Comparison of ENCODE assay signal across 1 cellular context in the genomic region with DNA sequence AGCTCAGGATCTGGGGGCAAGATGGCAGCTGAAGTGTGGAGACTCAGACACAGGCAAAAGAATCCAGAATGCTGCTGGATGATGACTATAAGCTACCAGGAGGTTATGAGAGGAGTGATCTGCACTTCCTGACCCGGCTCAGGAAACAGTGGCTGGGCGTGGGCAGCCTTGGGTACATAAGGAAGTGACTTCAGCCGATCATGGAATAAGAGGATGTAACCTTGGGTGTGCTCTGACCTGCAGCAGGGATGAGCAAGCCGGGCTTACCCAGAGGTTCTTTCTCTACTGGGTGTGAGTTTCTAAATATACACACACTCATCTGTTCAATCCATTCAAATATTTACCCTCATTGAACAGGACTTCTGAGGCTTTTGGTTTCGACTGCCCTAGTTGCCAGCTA.
TF ChIP-seq lines count a peak whose summit lies in the region.

No MANE protein-coding gene starts in this region.

TF ChIP-seq in HepG2, 621 proteins besides CTCF, POLR2A, EP300 and RAD21 (continued from another document and continues in another):
- TF ChIP-seq NRL (CRISPR knock-in tag; IDR thresholded peaks at IDR 0.05; ENCODE audit: borderline replicate concordance) (no peak), ZNF746 (CRISPR knock-in tag; IDR thresholded peaks at IDR 0.05) (no peak), ZNF12 (CRISPR knock-in tag; IDR thresholded peaks at IDR 0.05) (peak; percentile 80), ZFP36L1 (CRISPR knock-in tag; IDR thresholded peaks at IDR 0.05) (no peak), SOX6 (IDR thresholded peaks at IDR 0.05) (no peak), SOX6 (CRISPR knock-in tag; IDR thresholded peaks at IDR 0.05) (no peak), CHCHD3 (CRISPR knock-in tag; IDR thresholded peaks at IDR 0.05) (no peak), ELF3 (CRISPR knock-in tag; IDR thresholded peaks at IDR 0.05) (peak; percentile 91), RAD51 (IDR thresholded peaks at IDR 0.05; ENCODE audit: borderline replicate concordance) (no peak), GPN1 (CRISPR knock-in tag; IDR thresholded peaks at IDR 0.05; ENCODE audit: borderline replicate concordance) (no peak), LCORL (IDR thresholded peaks at IDR 0.05) (no peak), LCORL (CRISPR knock-in tag; IDR thresholded peaks at IDR 0.05) (no peak), ERF (CRISPR knock-in tag; IDR thresholded peaks at IDR 0.05) (no peak), ZNF652 (CRISPR knock-in tag; IDR thresholded peaks at IDR 0.05; ENCODE audit: borderline replicate concordance, low read depth) (no peak), ZNF253 (CRISPR knock-in tag; IDR thresholded peaks at IDR 0.05; ENCODE audit: borderline replicate concordance) (no peak), RFXANK (CRISPR knock-in tag; IDR thresholded peaks at IDR 0.05) (no peak), JUND (CRISPR knock-in tag; IDR thresholded peaks at IDR 0.05) (no peak), ZNF382 (CRISPR knock-in tag; IDR thresholded peaks at IDR 0.05; ENCODE audit: borderline replicate concordance) (no peak), DPF2 (CRISPR knock-in tag; IDR thresholded peaks at IDR 0.05; ENCODE audit: borderline replicate concordance, low read depth) (no peak), ZNF256 (CRISPR knock-in tag; conservative IDR thresholded peaks at IDR 0.05) (no peak), TOE1 (CRISPR knock-in tag; IDR thresholded peaks at IDR 0.05) (no peak), ZNF792 (CRISPR knock-in tag; IDR thresholded peaks at IDR 0.05) (peak; percentile 61; the same call in 1 of the 2 replicates), NR2F2 (IDR thresholded peaks at IDR 0.05; ENCODE audit: borderline replicate concordance, low read depth) (no peak), ZSCAN25 (CRISPR knock-in tag; IDR thresholded peaks at IDR 0.05) (no peak), POLR2AphosphoS2 (IDR thresholded peaks at IDR 0.05; ENCODE audit: low read depth, low read length) (no peak), KMT2A (CRISPR knock-in tag; IDR thresholded peaks at IDR 0.05) (no peak), ZNF839 (CRISPR knock-in tag; IDR thresholded peaks at IDR 0.05; ENCODE audit: borderline replicate concordance) (no peak), ZNF33B (CRISPR knock-in tag; IDR thresholded peaks at IDR 0.05) (no peak), FOXA1 (IDR thresholded peaks at IDR 0.05) (no peak), FOXA1 (CRISPR knock-in tag; IDR thresholded peaks at IDR 0.05) (peak; percentile 77), HOXA7 (CRISPR knock-in tag; IDR thresholded peaks at IDR 0.05) (no peak), KLF9 (CRISPR knock-in tag; IDR thresholded peaks at IDR 0.05; ENCODE audit: low read depth) (no peak), ZFYVE20 (CRISPR knock-in tag; IDR thresholded peaks at IDR 0.05; ENCODE audit: borderline replicate concordance, low read depth) (no peak), GABPA (IDR thresholded peaks at IDR 0.05; ENCODE audit: low read depth, low read length) (no peak), GABPA (CRISPR knock-in tag; IDR thresholded peaks at IDR 0.05; ENCODE audit: low read depth) (peak; percentile 75), RORA (CRISPR knock-in tag; IDR thresholded peaks at IDR 0.05) (no peak), FOXK1 (CRISPR knock-in tag; IDR thresholded peaks at IDR 0.05; ENCODE audit: borderline replicate concordance, low read depth) (no peak), TEAD3 (CRISPR knock-in tag; optimal IDR thresholded peaks at IDR 0.05; ENCODE audit: borderline replicate concordance) (no peak), SIN3A (IDR thresholded peaks at IDR 0.05; ENCODE audit: borderline replicate concordance, low read depth, low read length) (no peak), PHF21A (CRISPR knock-in tag; IDR thresholded peaks at IDR 0.05) (peak; percentile 40; the same call in 1 of the 2 replicates), ZNF7 (CRISPR knock-in tag; IDR thresholded peaks at IDR 0.05) (no peak)
- TF ChIP-seq, protein P1, sequence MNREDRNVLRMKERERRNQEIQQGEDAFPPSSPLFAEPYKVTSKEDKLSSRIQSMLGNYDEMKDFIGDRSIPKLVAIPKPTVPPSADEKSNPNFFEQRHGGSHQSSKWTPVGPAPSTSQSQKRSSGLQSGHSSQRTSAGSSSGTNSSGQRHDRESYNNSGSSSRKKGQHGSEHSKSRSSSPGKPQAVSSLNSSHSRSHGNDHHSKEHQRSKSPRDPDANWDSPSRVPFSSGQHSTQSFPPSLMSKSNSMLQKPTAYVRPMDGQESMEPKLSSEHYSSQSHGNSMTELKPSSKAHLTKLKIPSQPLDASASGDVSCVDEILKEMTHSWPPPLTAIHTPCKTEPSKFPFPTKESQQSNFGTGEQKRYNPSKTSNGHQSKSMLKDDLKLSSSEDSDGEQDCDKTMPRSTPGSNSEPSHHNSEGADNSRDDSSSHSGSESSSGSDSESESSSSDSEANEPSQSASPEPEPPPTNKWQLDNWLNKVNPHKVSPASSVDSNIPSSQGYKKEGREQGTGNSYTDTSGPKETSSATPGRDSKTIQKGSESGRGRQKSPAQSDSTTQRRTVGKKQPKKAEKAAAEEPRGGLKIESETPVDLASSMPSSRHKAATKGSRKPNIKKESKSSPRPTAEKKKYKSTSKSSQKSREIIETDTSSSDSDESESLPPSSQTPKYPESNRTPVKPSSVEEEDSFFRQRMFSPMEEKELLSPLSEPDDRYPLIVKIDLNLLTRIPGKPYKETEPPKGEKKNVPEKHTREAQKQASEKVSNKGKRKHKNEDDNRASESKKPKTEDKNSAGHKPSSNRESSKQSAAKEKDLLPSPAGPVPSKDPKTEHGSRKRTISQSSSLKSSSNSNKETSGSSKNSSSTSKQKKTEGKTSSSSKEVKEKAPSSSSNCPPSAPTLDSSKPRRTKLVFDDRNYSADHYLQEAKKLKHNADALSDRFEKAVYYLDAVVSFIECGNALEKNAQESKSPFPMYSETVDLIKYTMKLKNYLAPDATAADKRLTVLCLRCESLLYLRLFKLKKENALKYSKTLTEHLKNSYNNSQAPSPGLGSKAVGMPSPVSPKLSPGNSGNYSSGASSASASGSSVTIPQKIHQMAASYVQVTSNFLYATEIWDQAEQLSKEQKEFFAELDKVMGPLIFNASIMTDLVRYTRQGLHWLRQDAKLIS (CRISPR knock-in tag; IDR thresholded peaks at IDR 0.05) = no peak
- TF ChIP-seq, protein P2, sequence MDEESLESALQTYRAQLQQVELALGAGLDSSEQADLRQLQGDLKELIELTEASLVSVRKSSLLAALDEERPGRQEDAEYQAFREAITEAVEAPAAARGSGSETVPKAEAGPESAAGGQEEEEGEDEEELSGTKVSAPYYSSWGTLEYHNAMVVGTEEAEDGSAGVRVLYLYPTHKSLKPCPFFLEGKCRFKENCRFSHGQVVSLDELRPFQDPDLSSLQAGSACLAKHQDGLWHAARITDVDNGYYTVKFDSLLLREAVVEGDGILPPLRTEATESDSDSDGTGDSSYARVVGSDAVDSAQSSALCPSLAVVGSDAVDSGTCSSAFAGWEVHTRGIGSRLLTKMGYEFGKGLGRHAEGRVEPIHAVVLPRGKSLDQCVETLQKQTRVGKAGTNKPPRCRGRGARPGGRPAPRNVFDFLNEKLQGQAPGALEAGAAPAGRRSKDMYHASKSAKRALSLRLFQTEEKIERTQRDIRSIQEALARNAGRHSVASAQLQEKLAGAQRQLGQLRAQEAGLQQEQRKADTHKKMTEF (CRISPR knock-in tag; IDR thresholded peaks at IDR 0.05) = 0 out of 2 replicates have a peak, but pooled peaks have one; percentile 24
- TF ChIP-seq, protein P3, sequence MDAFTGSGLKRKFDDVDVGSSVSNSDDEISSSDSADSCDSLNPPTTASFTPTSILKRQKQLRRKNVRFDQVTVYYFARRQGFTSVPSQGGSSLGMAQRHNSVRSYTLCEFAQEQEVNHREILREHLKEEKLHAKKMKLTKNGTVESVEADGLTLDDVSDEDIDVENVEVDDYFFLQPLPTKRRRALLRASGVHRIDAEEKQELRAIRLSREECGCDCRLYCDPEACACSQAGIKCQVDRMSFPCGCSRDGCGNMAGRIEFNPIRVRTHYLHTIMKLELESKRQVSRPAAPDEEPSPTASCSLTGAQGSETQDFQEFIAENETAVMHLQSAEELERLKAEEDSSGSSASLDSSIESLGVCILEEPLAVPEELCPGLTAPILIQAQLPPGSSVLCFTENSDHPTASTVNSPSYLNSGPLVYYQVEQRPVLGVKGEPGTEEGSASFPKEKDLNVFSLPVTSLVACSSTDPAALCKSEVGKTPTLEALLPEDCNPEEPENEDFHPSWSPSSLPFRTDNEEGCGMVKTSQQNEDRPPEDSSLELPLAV (CRISPR knock-in tag; conservative IDR thresholded peaks at IDR 0.05; ENCODE audit: low read depth) = no peak
- TF ChIP-seq, protein P4, sequence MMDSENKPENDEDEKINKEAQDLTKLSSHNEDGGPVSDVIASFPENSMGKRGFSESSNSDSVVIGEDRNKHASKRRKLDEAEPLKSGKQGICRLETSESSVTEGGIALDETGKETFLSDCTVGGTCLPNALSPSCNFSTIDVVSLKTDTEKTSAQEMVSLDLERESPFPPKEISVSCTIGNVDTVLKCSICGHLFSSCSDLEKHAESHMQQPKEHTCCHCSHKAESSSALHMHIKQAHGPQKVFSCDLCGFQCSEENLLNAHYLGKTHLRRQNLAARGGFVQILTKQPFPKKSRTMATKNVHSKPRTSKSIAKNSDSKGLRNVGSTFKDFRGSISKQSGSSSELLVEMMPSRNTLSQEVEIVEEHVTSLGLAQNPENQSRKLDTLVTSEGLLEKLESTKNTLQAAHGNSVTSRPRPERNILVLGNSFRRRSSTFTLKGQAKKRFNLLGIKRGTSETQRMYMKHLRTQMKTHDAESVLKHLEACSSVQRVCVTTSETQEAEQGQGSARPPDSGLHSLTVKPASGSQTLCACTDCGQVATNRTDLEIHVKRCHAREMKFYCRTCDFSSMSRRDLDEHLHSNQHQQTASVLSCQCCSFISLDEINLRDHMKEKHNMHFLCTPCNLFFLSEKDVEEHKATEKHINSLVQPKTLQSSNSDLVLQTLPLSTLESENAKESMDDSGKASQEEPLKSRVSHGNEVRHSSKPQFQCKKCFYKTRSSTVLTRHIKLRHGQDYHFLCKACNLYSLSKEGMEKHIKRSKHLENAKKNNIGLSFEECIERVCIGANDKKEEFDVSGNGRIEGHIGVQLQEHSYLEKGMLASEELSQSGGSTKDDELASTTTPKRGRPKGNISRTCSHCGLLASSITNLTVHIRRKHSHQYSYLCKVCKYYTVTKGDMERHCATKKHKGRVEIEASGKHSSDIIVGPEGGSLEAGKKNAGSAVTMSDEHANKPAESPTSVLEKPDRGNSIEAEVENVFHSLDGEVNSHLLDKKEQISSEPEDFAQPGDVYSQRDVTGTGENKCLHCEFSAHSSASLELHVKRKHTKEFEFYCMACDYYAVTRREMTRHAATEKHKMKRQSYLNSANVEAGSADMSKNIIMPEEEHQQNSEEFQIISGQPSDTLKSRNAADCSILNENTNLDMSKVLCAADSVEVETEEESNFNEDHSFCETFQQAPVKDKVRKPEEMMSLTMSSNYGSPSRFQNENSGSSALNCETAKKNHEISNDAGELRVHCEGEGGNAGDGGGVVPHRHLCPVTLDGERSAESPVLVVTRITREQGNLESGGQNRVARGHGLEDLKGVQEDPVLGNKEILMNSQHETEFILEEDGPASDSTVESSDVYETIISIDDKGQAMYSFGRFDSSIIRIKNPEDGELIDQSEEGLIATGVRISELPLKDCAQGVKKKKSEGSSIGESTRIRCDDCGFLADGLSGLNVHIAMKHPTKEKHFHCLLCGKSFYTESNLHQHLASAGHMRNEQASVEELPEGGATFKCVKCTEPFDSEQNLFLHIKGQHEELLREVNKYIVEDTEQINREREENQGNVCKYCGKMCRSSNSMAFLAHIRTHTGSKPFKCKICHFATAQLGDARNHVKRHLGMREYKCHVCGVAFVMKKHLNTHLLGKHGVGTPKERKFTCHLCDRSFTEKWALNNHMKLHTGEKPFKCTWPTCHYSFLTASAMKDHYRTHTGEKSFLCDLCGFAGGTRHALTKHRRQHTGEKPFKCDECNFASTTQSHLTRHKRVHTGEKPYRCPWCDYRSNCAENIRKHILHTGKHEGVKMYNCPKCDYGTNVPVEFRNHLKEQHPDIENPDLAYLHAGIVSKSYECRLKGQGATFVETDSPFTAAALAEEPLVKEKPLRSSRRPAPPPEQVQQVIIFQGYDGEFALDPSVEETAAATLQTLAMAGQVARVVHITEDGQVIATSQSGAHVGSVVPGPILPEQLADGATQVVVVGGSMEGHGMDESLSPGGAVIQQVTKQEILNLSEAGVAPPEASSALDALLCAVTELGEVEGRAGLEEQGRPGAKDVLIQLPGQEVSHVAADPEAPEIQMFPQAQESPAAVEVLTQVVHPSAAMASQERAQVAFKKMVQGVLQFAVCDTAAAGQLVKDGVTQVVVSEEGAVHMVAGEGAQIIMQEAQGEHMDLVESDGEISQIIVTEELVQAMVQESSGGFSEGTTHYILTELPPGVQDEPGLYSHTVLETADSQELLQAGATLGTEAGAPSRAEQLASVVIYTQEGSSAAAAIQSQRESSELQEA (CRISPR knock-in tag; IDR thresholded peaks at IDR 0.05; ENCODE audit: not compliant biosample characterization) = no peak
- TF ChIP-seq, protein P5, sequence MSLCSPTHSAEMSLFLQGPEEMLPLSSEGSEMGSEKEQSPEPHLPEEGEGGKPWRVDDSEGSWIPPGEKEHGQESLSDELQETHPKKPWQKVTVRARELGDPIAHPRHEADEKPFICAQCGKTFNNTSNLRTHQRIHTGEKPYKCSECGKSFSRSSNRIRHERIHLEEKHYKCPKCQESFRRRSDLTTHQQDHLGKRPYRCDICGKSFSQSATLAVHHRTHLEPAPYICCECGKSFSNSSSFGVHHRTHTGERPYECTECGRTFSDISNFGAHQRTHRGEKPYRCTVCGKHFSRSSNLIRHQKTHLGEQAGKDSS (CRISPR knock-in tag; IDR thresholded peaks at IDR 0.05; ENCODE audit: borderline replicate concordance, low read depth) = no peak
- TF ChIP-seq, protein P6, sequence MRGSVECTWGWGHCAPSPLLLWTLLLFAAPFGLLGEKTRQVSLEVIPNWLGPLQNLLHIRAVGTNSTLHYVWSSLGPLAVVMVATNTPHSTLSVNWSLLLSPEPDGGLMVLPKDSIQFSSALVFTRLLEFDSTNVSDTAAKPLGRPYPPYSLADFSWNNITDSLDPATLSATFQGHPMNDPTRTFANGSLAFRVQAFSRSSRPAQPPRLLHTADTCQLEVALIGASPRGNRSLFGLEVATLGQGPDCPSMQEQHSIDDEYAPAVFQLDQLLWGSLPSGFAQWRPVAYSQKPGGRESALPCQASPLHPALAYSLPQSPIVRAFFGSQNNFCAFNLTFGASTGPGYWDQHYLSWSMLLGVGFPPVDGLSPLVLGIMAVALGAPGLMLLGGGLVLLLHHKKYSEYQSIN (CRISPR knock-in tag; IDR thresholded peaks at IDR 0.05; ENCODE audit: borderline replicate concordance) = no peak
- TF ChIP-seq, protein P7, sequence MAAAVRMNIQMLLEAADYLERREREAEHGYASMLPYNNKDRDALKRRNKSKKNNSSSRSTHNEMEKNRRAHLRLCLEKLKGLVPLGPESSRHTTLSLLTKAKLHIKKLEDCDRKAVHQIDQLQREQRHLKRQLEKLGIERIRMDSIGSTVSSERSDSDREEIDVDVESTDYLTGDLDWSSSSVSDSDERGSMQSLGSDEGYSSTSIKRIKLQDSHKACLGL (CRISPR knock-in tag; IDR thresholded peaks at IDR 0.05) = no peak
- TF ChIP-seq, protein P8, sequence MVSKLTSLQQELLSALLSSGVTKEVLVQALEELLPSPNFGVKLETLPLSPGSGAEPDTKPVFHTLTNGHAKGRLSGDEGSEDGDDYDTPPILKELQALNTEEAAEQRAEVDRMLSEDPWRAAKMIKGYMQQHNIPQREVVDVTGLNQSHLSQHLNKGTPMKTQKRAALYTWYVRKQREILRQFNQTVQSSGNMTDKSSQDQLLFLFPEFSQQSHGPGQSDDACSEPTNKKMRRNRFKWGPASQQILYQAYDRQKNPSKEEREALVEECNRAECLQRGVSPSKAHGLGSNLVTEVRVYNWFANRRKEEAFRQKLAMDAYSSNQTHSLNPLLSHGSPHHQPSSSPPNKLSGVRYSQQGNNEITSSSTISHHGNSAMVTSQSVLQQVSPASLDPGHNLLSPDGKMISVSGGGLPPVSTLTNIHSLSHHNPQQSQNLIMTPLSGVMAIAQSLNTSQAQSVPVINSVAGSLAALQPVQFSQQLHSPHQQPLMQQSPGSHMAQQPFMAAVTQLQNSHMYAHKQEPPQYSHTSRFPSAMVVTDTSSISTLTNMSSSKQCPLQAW (CRISPR knock-in tag; IDR thresholded peaks at IDR 0.05) = peak; percentile 56; the same call in 1 of the 2 replicates
